Comparison of ENCODE assay signal across 2 cellular contexts in genomic region chr3:131283862-131284261, GRCh38.
TF ChIP-seq lines count a peak whose summit lies in the region.

No MANE protein-coding gene starts in this region.

TF ChIP-seq in GM23338, 12 proteins besides CTCF, POLR2A, EP300 and RAD21 (continued from another document):
- TF ChIP-seq, protein P1, sequence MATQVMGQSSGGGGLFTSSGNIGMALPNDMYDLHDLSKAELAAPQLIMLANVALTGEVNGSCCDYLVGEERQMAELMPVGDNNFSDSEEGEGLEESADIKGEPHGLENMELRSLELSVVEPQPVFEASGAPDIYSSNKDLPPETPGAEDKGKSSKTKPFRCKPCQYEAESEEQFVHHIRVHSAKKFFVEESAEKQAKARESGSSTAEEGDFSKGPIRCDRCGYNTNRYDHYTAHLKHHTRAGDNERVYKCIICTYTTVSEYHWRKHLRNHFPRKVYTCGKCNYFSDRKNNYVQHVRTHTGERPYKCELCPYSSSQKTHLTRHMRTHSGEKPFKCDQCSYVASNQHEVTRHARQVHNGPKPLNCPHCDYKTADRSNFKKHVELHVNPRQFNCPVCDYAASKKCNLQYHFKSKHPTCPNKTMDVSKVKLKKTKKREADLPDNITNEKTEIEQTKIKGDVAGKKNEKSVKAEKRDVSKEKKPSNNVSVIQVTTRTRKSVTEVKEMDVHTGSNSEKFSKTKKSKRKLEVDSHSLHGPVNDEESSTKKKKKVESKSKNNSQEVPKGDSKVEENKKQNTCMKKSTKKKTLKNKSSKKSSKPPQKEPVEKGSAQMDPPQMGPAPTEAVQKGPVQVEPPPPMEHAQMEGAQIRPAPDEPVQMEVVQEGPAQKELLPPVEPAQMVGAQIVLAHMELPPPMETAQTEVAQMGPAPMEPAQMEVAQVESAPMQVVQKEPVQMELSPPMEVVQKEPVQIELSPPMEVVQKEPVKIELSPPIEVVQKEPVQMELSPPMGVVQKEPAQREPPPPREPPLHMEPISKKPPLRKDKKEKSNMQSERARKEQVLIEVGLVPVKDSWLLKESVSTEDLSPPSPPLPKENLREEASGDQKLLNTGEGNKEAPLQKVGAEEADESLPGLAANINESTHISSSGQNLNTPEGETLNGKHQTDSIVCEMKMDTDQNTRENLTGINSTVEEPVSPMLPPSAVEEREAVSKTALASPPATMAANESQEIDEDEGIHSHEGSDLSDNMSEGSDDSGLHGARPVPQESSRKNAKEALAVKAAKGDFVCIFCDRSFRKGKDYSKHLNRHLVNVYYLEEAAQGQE (IDR thresholded peaks at IDR 0.05; ENCODE audit: unreplicated experiment) = no peak
- TF ChIP-seq, protein P2, sequence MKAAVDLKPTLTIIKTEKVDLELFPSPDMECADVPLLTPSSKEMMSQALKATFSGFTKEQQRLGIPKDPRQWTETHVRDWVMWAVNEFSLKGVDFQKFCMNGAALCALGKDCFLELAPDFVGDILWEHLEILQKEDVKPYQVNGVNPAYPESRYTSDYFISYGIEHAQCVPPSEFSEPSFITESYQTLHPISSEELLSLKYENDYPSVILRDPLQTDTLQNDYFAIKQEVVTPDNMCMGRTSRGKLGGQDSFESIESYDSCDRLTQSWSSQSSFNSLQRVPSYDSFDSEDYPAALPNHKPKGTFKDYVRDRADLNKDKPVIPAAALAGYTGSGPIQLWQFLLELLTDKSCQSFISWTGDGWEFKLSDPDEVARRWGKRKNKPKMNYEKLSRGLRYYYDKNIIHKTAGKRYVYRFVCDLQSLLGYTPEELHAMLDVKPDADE (IDR thresholded peaks at IDR 0.05) = no peak
- TF ChIP-seq NANOG (IDR thresholded peaks at IDR 0.05; ENCODE audit: borderline replicate concordance) = no peak

TF ChIP-seq in H1, 55 proteins besides CTCF, POLR2A, EP300 and RAD21 (continued from another document):
- TF ChIP-seq FOSL1 (IDR thresholded peaks at IDR 0.05; ENCODE audit: insufficient read depth, low read depth, low read length) = no peak
- no peak for TF ChIP-seq TCF12 (IDR thresholded peaks at IDR 0.05; ENCODE audit: low read depth, low read length)
- no peak for TF ChIP-seq POU5F1 (IDR thresholded peaks at IDR 0.05; ENCODE audit: low read depth, low read length)
- no peak for TF ChIP-seq ZNF274 (IDR thresholded peaks at IDR 0.05; ENCODE audit: borderline replicate concordance, extremely low read depth, low read length)
- TF ChIP-seq, protein P3, sequence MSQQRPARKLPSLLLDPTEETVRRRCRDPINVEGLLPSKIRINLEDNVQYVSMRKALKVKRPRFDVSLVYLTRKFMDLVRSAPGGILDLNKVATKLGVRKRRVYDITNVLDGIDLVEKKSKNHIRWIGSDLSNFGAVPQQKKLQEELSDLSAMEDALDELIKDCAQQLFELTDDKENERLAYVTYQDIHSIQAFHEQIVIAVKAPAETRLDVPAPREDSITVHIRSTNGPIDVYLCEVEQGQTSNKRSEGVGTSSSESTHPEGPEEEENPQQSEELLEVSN (IDR thresholded peaks at IDR 0.05) = no peak
- no peak for TF ChIP-seq RFX5 (IDR thresholded peaks at IDR 0.05; ENCODE audit: borderline replicate concordance, low read depth, low read length)
- TF ChIP-seq SIX5 (IDR thresholded peaks at IDR 0.05; ENCODE audit: low read depth, low read length) = no peak
- no peak for TF ChIP-seq RNF2 (IDR thresholded peaks at IDR 0.05; ENCODE audit: borderline replicate concordance, low read depth, low read length, missing control alignments, poor library complexity, severe bottlenecking)
- no peak for TF ChIP-seq HDAC6 (IDR thresholded peaks at IDR 0.05; ENCODE audit: low read depth, low read length)
- TF ChIP-seq JUN (IDR thresholded peaks at IDR 0.05; ENCODE audit: low read depth, low read length) = no peak
- TF ChIP-seq EGR1 (IDR thresholded peaks at IDR 0.05; ENCODE audit: borderline replicate concordance, low read depth, low read length) = no peak
- no peak for TF ChIP-seq CEBPB (IDR thresholded peaks at IDR 0.05; ENCODE audit: low read depth, low read length)
- no peak for TF ChIP-seq KDM1A (IDR thresholded peaks at IDR 0.05; ENCODE audit: borderline replicate concordance, low read length)
- TF ChIP-seq YY1 (IDR thresholded peaks at IDR 0.05; ENCODE audit: low read depth, low read length) = no peak
- TF ChIP-seq JUND (IDR thresholded peaks at IDR 0.05; ENCODE audit: low read length) = no peak
- no peak for TF ChIP-seq HDAC2 (IDR thresholded peaks at IDR 0.05; ENCODE audit: borderline replicate concordance in 1 of 2, low read depth in 2 of 2, low read length in 2 of 2)
